Comparison of ENCODE assay signal across 30 cellular contexts in genomic region chr3:51733859-51734571, GRCh38. TPM values are rescaled to one million over a fixed set of nuclear protein-coding genes. Genes with fewer than 3 reads are reported as not detected.
DNase-seq lines count a peak whose midpoint lies in the region; ATAC-seq and TF ChIP-seq lines count a peak whose summit lies in the region.
"Had no signal": no experiment of that assay in that cellular context is flagged by ENCODE, and none has a peak within 500 bp of the region (broad histone marks: within the 10 kb centered on the region; RNA-seq: fewer than 3 reads in every experiment).

No MANE protein-coding gene starts in this region.

- no peaks in the 10 kb centered on the region for H4K20me1 ChIP-seq in GM23338 (replicated peaks; ENCODE audit: insufficient read depth)
- H4K20me1 ChIP-seq in neural progenitor cell (ENCODE audit: low read depth): no peaks in the 10 kb centered on the region

- peak overlapping the region; percentile 52 for H3K4me3 Mint-ChIP-seq in activated CD4-positive, alpha-beta T cell treated with anti-CD3 and anti-CD28 coated beads, Interleukin-2, amount 10 ng/mL, durations not matched to agents 24 days and 14 days
- no peak overlapping the region for H3K4me3 Mint-ChIP-seq in GM23338
- H3K4me3 Mint-ChIP-seq in activated CD8-positive, alpha-beta T cell treated with anti-CD3 and anti-CD28 coated beads, Interleukin-2, amount 10 ng/mL, durations not matched to agents 7 days and 5 days: peak overlapping the region; percentile 17
- no peak overlapping the region for H3K4me3 Mint-ChIP-seq in neural progenitor cell
- H3K4me3 Mint-ChIP-seq: activated CD4-positive, alpha-beta T cell treated with anti-CD3 and anti-CD28 coated beads, Interleukin-2, amount 10 ng/mL, durations not matched to agents 7 days and 5 days; IgD-negative memory B cell; stimulated activated naive B cell treated with anti-CD40 and anti-IgM and Interleukin-4, amounts not matched to agents 10 μg/mL and 1 μg/mL and 100 μg/mL, for 72 hours; T-helper 17 cell had no signal

- H3K9ac ChIP-seq in neural progenitor cell: no peak overlapping the region

- peaks cover 4% of the 10 kb centered on the region for H3K9me3 Mint-ChIP-seq in activated CD4-positive, alpha-beta T cell treated with anti-CD3 and anti-CD28 coated beads, Interleukin-2, amount 10 ng/mL, durations not matched to agents 24 days and 14 days
- H3K9me3 Mint-ChIP-seq in GM23338 (peaks cover 6% of the 10 kb centered on the region; the same call in 2 of the 3 replicates), neural progenitor cell (no peaks in the 10 kb centered on the region)
- no peaks in the 10 kb centered on the region for H3K9me3 Mint-ChIP-seq in activated CD8-positive, alpha-beta T cell treated with anti-CD3 and anti-CD28 coated beads, Interleukin-2, amount 10 ng/mL, durations not matched to agents 7 days and 5 days (ENCODE audit: insufficient read depth)
- H3K9me3 Mint-ChIP-seq: activated CD4-positive, alpha-beta T cell treated with anti-CD3 and anti-CD28 coated beads, Interleukin-2, amount 10 ng/mL, durations not matched to agents 7 days and 5 days had no signal

- TF ChIP-seq CTCF in GM23338 (conservative IDR thresholded peaks at IDR 0.05; ENCODE audit: low read depth in 2 of 2): no peak
- TF ChIP-seq CTCF in neural progenitor cell (IDR thresholded peaks at IDR 0.05): no peak

- H3K4me3 ChIP-seq in GM23338 (no peak overlapping the region), neural progenitor cell (no peak overlapping the region)
- H3K4me3 ChIP-seq: prostate gland, sigmoid colon, SK-N-MC, thoracic aorta, uterus had no signal

- no peak for DNase-seq in activated CD4-positive, alpha-beta T cell treated with anti-CD3 and anti-CD28 coated beads, Interleukin-2, amount 10 ng/mL, durations not matched to agents 24 days and 14 days
- no peak for DNase-seq in activated CD4-positive, alpha-beta T cell treated with anti-CD3 and anti-CD28 coated beads for 4 hours
- DNase-seq in GM23338 (ENCODE audit: low spot score) (no peak), neural progenitor cell (ENCODE audit: low spot score) (no peak), DMS153 treated with DMSO at 0.1 percent for 48 hours (lab: John Stamatoyannopoulos, UW; ENCODE audit: unreplicated experiment) (no peak), NCI-H446 (lab: John Stamatoyannopoulos, UW) (no peak)
- no peak for DNase-seq in activated CD8-positive, alpha-beta T cell treated with anti-CD3 and anti-CD28 coated beads, Interleukin-2, amount 10 ng/mL, durations not matched to agents 7 days and 5 days
- DNase-seq: activated CD4-positive, alpha-beta T cell treated with anti-CD3 and anti-CD28 coated beads, Interleukin-2, amount 10 ng/mL, durations not matched to agents 7 days and 5 days; anterior cingulate cortex; CD4-positive, alpha-beta memory T cell; GOT3; NCI-H2081; NCI-H226; NCI-H82; nucleus accumbens; sigmoid colon; stimulated activated CD4-positive, alpha-beta T cell treated with anti-CD3 and anti-CD28 coated beads, Interleukin-4, amount 100 ng/mL, for 4 hours; stimulated activated naive B cell treated with anti-CD40 and anti-IgM and Interleukin-4, amounts not matched to agents 10 μg/mL and 1 μg/mL and 100 μg/mL, for 72 hours; T-helper 17 cell; uterus had no signal

- no peaks in the 10 kb centered on the region for H3K36me3 Mint-ChIP-seq in activated CD4-positive, alpha-beta T cell treated with anti-CD3 and anti-CD28 coated beads, Interleukin-2, amount 10 ng/mL, durations not matched to agents 24 days and 14 days (ENCODE audit: low read depth)
- H3K36me3 Mint-ChIP-seq in GM23338 (ENCODE audit: low read depth) (no peaks in the 10 kb centered on the region), neural progenitor cell (no peaks in the 10 kb centered on the region)
- peaks cover 2% of the 10 kb centered on the region for H3K36me3 Mint-ChIP-seq in activated CD8-positive, alpha-beta T cell treated with anti-CD3 and anti-CD28 coated beads, Interleukin-2, amount 10 ng/mL, durations not matched to agents 7 days and 5 days (ENCODE audit: low read depth)
- H3K36me3 Mint-ChIP-seq: CD4-positive, alpha-beta memory T cell; IgD-negative memory B cell; stimulated activated naive B cell treated with anti-CD40 and anti-IgM and Interleukin-4, amounts not matched to agents 10 μg/mL and 1 μg/mL and 100 μg/mL, for 72 hours had no signal

- H3K4me1 ChIP-seq in GM23338 (ENCODE audit: insufficient read depth): peaks cover 16% of the 10 kb centered on the region; the same call in 1 of the 2 replicates
- H3K4me1 ChIP-seq in neural progenitor cell: peaks cover 17% of the 10 kb centered on the region
- H3K4me1 ChIP-seq: prostate gland, sigmoid colon, uterus had no signal

- H3F3A ChIP-seq in GM23338 (replicated peaks; ENCODE audit: low read depth) (no peaks in the 10 kb centered on the region), neural progenitor cell (ENCODE audit: low read depth) (no peaks in the 10 kb centered on the region)

- no peaks in the 10 kb centered on the region for H3K9me2 ChIP-seq in GM23338 (ENCODE audit: insufficient read depth)

- H3K4me2 ChIP-seq in GM23338 (no peak overlapping the region), neural progenitor cell (peak overlapping the region; percentile 49)

- peak overlapping the region; percentile 83 for H3K27ac Mint-ChIP-seq in activated CD4-positive, alpha-beta T cell treated with anti-CD3 and anti-CD28 coated beads, Interleukin-2, amount 10 ng/mL, durations not matched to agents 24 days and 14 days
- H3K27ac Mint-ChIP-seq in GM23338 (no peak overlapping the region), neural progenitor cell (no peak overlapping the region)
- peak overlapping the region; percentile 67 for H3K27ac Mint-ChIP-seq in activated CD8-positive, alpha-beta T cell treated with anti-CD3 and anti-CD28 coated beads, Interleukin-2, amount 10 ng/mL, durations not matched to agents 7 days and 5 days
- H3K27ac Mint-ChIP-seq: CD4-positive, alpha-beta memory T cell; IgD-negative memory B cell; stimulated activated naive B cell treated with anti-CD40 and anti-IgM and Interleukin-4, amounts not matched to agents 10 μg/mL and 1 μg/mL and 100 μg/mL, for 72 hours; T-helper 17 cell had no signal

- intact Hi-C loops in activated CD4-positive, alpha-beta T cell treated with anti-CD3 and anti-CD28 coated beads, Interleukin-2, amount 10 ng/mL, durations not matched to agents 24 days and 14 days (cut with micrococcal nuclease): loop anchor here (1.0 kb wide), 2 partner anchors 14 to 48 kb away; no protein-coding TSS in a partner anchor

- H2AFZ ChIP-seq in GM23338 (peak overlapping the region; percentile 85), neural progenitor cell (replicated peaks) (peak overlapping the region; percentile 83)

- no peaks in the 10 kb centered on the region for H3K9me3 ChIP-seq in neural progenitor cell (ENCODE audit: low read depth)
- H3K9me3 ChIP-seq: prostate gland, thoracic aorta, uterus had no signal

- H3K27me3 ChIP-seq in GM23338 (ENCODE audit: insufficient read depth) (no peaks in the 10 kb centered on the region), neural progenitor cell (no peaks in the 10 kb centered on the region)
- H3K27me3 ChIP-seq: uterus had no signal

- no peak overlapping the region for H3K27ac ChIP-seq in GM23338 (ENCODE audit: low read depth)
- no peak overlapping the region for H3K27ac ChIP-seq in neural progenitor cell
- H3K27ac ChIP-seq: epithelial cell of prostate, prostate gland, sigmoid colon, SK-N-MC, thoracic aorta, uterus had no signal

- ATAC-seq in GM23338: peak; percentile 22; the same call in 2 of the 3 replicates
- no peak for ATAC-seq in activated CD8-positive, alpha-beta T cell treated with anti-CD3 and anti-CD28 coated beads, Interleukin-2, amount 10 ng/mL, durations not matched to agents 7 days and 5 days
- no peak for ATAC-seq in HG03354 (IDR thresholded peaks at IDR 0.05; ENCODE audit: poor library complexity, severe bottlenecking, unreplicated experiment)

- H3K79me2 ChIP-seq in GM23338 (replicated peaks; ENCODE audit: insufficient read depth) (no peaks in the 10 kb centered on the region), neural progenitor cell (ENCODE audit: low read depth) (no peaks in the 10 kb centered on the region)

- peaks cover 8% of the 10 kb centered on the region for H3K27me3 Mint-ChIP-seq in activated CD4-positive, alpha-beta T cell treated with anti-CD3 and anti-CD28 coated beads, Interleukin-2, amount 10 ng/mL, durations not matched to agents 24 days and 14 days
- peaks cover 9% of the 10 kb centered on the region for H3K27me3 Mint-ChIP-seq in GM23338 (ENCODE audit: insufficient read depth, low read depth, poor library complexity)
- H3K27me3 Mint-ChIP-seq in activated CD8-positive, alpha-beta T cell treated with anti-CD3 and anti-CD28 coated beads, Interleukin-2, amount 10 ng/mL, durations not matched to agents 7 days and 5 days (ENCODE audit: low read depth): peaks cover 6% of the 10 kb centered on the region
- H3K27me3 Mint-ChIP-seq in neural progenitor cell (ENCODE audit: insufficient read depth, low read depth): peaks cover 6% of the 10 kb centered on the region

- H3K36me3 ChIP-seq in GM23338 (ENCODE audit: insufficient read depth) (no peaks in the 10 kb centered on the region), neural progenitor cell (no peaks in the 10 kb centered on the region)
- H3K36me3 ChIP-seq: prostate gland, sigmoid colon, thoracic aorta, uterus had no signal

- POLR2A ChIA-PET in activated CD8-positive, alpha-beta T cell treated with anti-CD3 and anti-CD28 coated beads, Interleukin-2, amount 10 ng/mL, durations not matched to agents 7 days and 5 days (lab: Charles Lee): no interaction called here

- H3K4me1 Mint-ChIP-seq in activated CD4-positive, alpha-beta T cell treated with anti-CD3 and anti-CD28 coated beads, Interleukin-2, amount 10 ng/mL, durations not matched to agents 24 days and 14 days: peaks cover 33% of the 10 kb centered on the region
- H3K4me1 Mint-ChIP-seq in GM23338: peaks cover 22% of the 10 kb centered on the region
- H3K4me1 Mint-ChIP-seq in activated CD8-positive, alpha-beta T cell treated with anti-CD3 and anti-CD28 coated beads, Interleukin-2, amount 10 ng/mL, durations not matched to agents 7 days and 5 days (ENCODE audit: low read depth): peaks cover 37% of the 10 kb centered on the region
- H3K4me1 Mint-ChIP-seq in neural progenitor cell: peaks cover 8% of the 10 kb centered on the region
- H3K4me1 Mint-ChIP-seq: IgD-negative memory B cell had no signal

- CTCF ChIA-PET in activated CD8-positive, alpha-beta T cell treated with anti-CD3 and anti-CD28 coated beads, Interleukin-2, amount 10 ng/mL, durations not matched to agents 7 days and 5 days (lab: Charles Lee): interaction anchor here (0.6 to 2.6 kb wide), 10 partner anchors 9 to 68 kb away, joined by 3 to 20 read pairs (median 3); no protein-coding TSS in a partner anchor

RNA-seq across cellular contexts. Expression of gene GRM2, which starts 27.1 kb away (rescaled TPM):
- total RNA-seq in activated CD4-positive, alpha-beta T cell treated with anti-CD3 and anti-CD28 coated beads, Interleukin-2, amount 10 ng/mL, durations not matched to agents 24 days and 14 days: 0.24 and 0.86 TPM in 2 replicates
- 5.1 and 5.2 TPM in 2 replicates for total RNA-seq in GM23338 (2014; rRNA removed; shearing (Covaris generic))
- 2.1 and 3.1 TPM in 2 replicates for polyA plus RNA-seq in GM23338 (2016; fragmentation: Nextera tagmentation; extraction: Ambion mirVana)
- 1 to 10 TPM; 1.1 to 1.7 TPM for total RNA-seq in activated CD8-positive, alpha-beta T cell treated with anti-CD3 and anti-CD28 coated beads, Interleukin-2, amount 10 ng/mL, durations not matched to agents 7 days and 5 days
- total RNA-seq in neural progenitor cell (ENCODE audit: low replicate concordance): 1.9 and 4.9 TPM in 2 replicates
- polyA plus RNA-seq: IgD-negative memory B cell had no signal

RNA-seq across cellular contexts. Expression of gene IQCF6, which starts 45.0 kb away (rescaled TPM):
- not detected in 2 replicates for total RNA-seq in activated CD4-positive, alpha-beta T cell treated with anti-CD3 and anti-CD28 coated beads, Interleukin-2, amount 10 ng/mL, durations not matched to agents 24 days and 14 days
- total RNA-seq in GM23338 (2014; rRNA removed; shearing (Covaris generic)): not detected in 2 replicates
- not detected in 2 replicates for polyA plus RNA-seq in GM23338 (2016; fragmentation: Nextera tagmentation; extraction: Ambion mirVana)
- total RNA-seq in activated CD8-positive, alpha-beta T cell treated with anti-CD3 and anti-CD28 coated beads, Interleukin-2, amount 10 ng/mL, durations not matched to agents 7 days and 5 days: not detected
- total RNA-seq in neural progenitor cell (ENCODE audit: low replicate concordance): not detected in 2 replicates
- total RNA-seq: activated CD4-positive, alpha-beta T cell treated with anti-CD3 and anti-CD28 coated beads, Interleukin-2, amount 10 ng/mL, durations not matched to agents 7 days and 5 days; bronchial epithelial cell; CD4-positive, alpha-beta memory T cell; liver; MCF 10A; prostate gland; sigmoid colon; T-helper 17 cell; thoracic aorta; uterus had no signal
- polyA plus RNA-seq: CD4-positive, alpha-beta memory T cell; IgD-negative memory B cell; keratinocyte; liver; sigmoid colon had no signal

Comparison
In these comparisons a context has a peak if more than half of its experiments do, and no peak if none do; other contexts are left out.
1. H3K27ac Mint-ChIP-seq: peak in activated CD4-positive, alpha-beta T cell treated with anti-CD3 and anti-CD28 coated beads, Interleukin-2, amount 10 ng/mL, durations not matched to agents 24 days and 14 days (single experiment) and activated CD8-positive, alpha-beta T cell treated with anti-CD3 and anti-CD28 coated beads, Interleukin-2, amount 10 ng/mL, durations not matched to agents 7 days and 5 days (single experiment); none in GM23338 (single experiment) and neural progenitor cell (single experiment).
2. H3K4me3 Mint-ChIP-seq: peak in activated CD4-positive, alpha-beta T cell treated with anti-CD3 and anti-CD28 coated beads, Interleukin-2, amount 10 ng/mL, durations not matched to agents 24 days and 14 days (single experiment) and activated CD8-positive, alpha-beta T cell treated with anti-CD3 and anti-CD28 coated beads, Interleukin-2, amount 10 ng/mL, durations not matched to agents 7 days and 5 days (single experiment); none in GM23338 (single experiment) and neural progenitor cell (single experiment).